ENCODE assay signal across 9 cellular contexts in genomic region chr15:48641416-48641815, GRCh38. TPM values are rescaled to one million over a fixed set of nuclear protein-coding genes. Genes with fewer than 3 reads are reported as not detected.
DNase-seq lines count a peak whose midpoint lies in the region; ATAC-seq and TF ChIP-seq lines count a peak whose summit lies in the region.
"Had no signal": no experiment of that assay in that cellular context is flagged by ENCODE, and none has a peak within 500 bp of the region (broad histone marks: within the 10 kb centered on the region; RNA-seq: fewer than 3 reads in every experiment).

No MANE protein-coding gene starts in this region.

- peak; percentile 54 for TF ChIP-seq CTCF in GM12872 (IDR thresholded peaks at IDR 0.05; ENCODE audit: insufficient read depth, low read depth, low read length)
- TF ChIP-seq CTCF in breast epithelium (IDR thresholded peaks at IDR 0.05) = no peak
- peak; percentile 62 for TF ChIP-seq CTCF in osteocyte (IDR thresholded peaks at IDR 0.05)
- TF ChIP-seq CTCF in natural killer cell (IDR thresholded peaks at IDR 0.05) = no peak

- no peaks in the 10 kb centered on the region for H3K4me1 ChIP-seq in breast epithelium

- no peaks in the 10 kb centered on the region for H3K27me3 Mint-ChIP-seq in osteocyte (ENCODE audit: unreplicated experiment)
- peaks cover 25 to 36% of the 10 kb centered on the region in 2 donors for H3K27me3 Mint-ChIP-seq in natural killer cell (ENCODE audit: low read depth in 2 of 2)

- H3K27ac ChIP-seq in breast epithelium = no peak overlapping the region

- peak overlapping the region; percentile 76 for H3K4me3 Mint-ChIP-seq in osteocyte (ENCODE audit: unreplicated experiment)
- H3K4me3 Mint-ChIP-seq in natural killer cell = no peak overlapping the region
- H3K4me3 Mint-ChIP-seq: activated B cell treated with CpG ODN at 0.5 μM for 24 hours had no signal

- peaks cover 0 to 7% of the 10 kb centered on the region in 2 donors for H3K27me3 ChIP-seq in breast epithelium

- intact Hi-C loops in breast epithelium (cut with DNase I; ENCODE audit: low total_unique reads) (no loop called here), natural killer cell (cut with micrococcal nuclease) (no loop called here)

- H3K9me3 Mint-ChIP-seq in osteocyte (ENCODE audit: unreplicated experiment) = no peaks in the 10 kb centered on the region
- H3K9me3 Mint-ChIP-seq in natural killer cell = no peaks in the 10 kb centered on the region
- H3K9me3 Mint-ChIP-seq: activated B cell treated with CpG ODN at 0.5 μM for 24 hours had no signal

- H3K27ac Mint-ChIP-seq in osteocyte (ENCODE audit: unreplicated experiment) = peak overlapping the region; percentile 95
- H3K27ac Mint-ChIP-seq in natural killer cell = no peak overlapping the region
- H3K27ac Mint-ChIP-seq: activated B cell treated with CpG ODN at 0.5 μM for 24 hours had no signal

- H3K4me1 Mint-ChIP-seq in osteocyte (ENCODE audit: unreplicated experiment) = peaks cover 62% of the 10 kb centered on the region
- H3K4me1 Mint-ChIP-seq in natural killer cell = no peaks in the 10 kb centered on the region

- no peaks in the 10 kb centered on the region for H3K36me3 ChIP-seq in breast epithelium

- H3K36me3 Mint-ChIP-seq in osteocyte (ENCODE audit: unreplicated experiment) (peaks cover 54% of the 10 kb centered on the region), natural killer cell (no peaks in the 10 kb centered on the region)

- no peak for ATAC-seq in natural killer cell

- TF ChIP-seq POLR2A in breast epithelium (IDR thresholded peaks at IDR 0.05) = no peak

- no peaks in the 10 kb centered on the region for H3K9me3 ChIP-seq in breast epithelium

- DNase-seq in LoVo (ENCODE audit: low spot score) = peak; percentile 5
- DNase-seq in breast epithelium (ENCODE audit: low spot score in 2 of 2) = no peak
- DNase-seq in osteocyte (ENCODE audit: extremely low spot score, unreplicated experiment) = no peak
- no peak for DNase-seq in NCI-H2227 treated with DMSO at 0.1 percent for 48 hours (lab: John Stamatoyannopoulos, UW)
- DNase-seq in natural killer cell = no peak
- no peak for DNase-seq in NCI-H748 (lab: John Stamatoyannopoulos, UW; ENCODE audit: unreplicated experiment)
- DNase-seq in SHP77 treated with DMSO at 0.1 percent for 48 hours (lab: John Stamatoyannopoulos, UW) = no peak
- DNase-seq: activated B cell treated with CpG ODN at 0.5 μM for 24 hours had no signal

- H3K4me3 ChIP-seq in breast epithelium = peak overlapping the region; percentile 10 to 95 (median 41)

RNA-seq across cellular contexts. Expression of gene FBN1, which starts 4.1 kb away (rescaled TPM):
- 100 to 1,000 TPM in 1 of 3 donors, 10 to 100 TPM in 2; 38.5 to 210 (median 83.2) TPM for total RNA-seq in breast epithelium
- 1,012 and 1,104 TPM in 2 replicates for total RNA-seq in osteocyte
- under 1 TPM; 0.33 to 0.54 (median 0.33) TPM for total RNA-seq in natural killer cell

Comparison
In these comparisons a context has a peak if more than half of its experiments do, and no peak if none do; other contexts are left out.
1. CTCF ChIP-seq: peak in GM12872 (single experiment) and osteocyte (single experiment); none in breast epithelium (0 of 3) and natural killer cell (single experiment).
2. RNA of gene FBN1, which starts 4.1 kb away (total RNA-seq): 1,012 to 1,104 TPM in osteocyte and 38.5 to 210 TPM in breast epithelium; 0.33 to 0.54 TPM in natural killer cell; every median in the first group is over 10 times any median in the second.